21 cellular contexts compared by ENCODE assay signal in genomic region chr6:131731224-131731623, GRCh38. TPM values are rescaled to one million over a fixed set of nuclear protein-coding genes. Genes with fewer than 3 reads are reported as not detected.
DNase-seq lines count a peak whose midpoint lies in the region; ATAC-seq and TF ChIP-seq lines count a peak whose summit lies in the region.
"Had no signal": no experiment of that assay in that cellular context is flagged by ENCODE, and none has a peak within 500 bp of the region (broad histone marks: within the 10 kb centered on the region; RNA-seq: fewer than 3 reads in every experiment).

No MANE protein-coding gene starts in this region.

- peak overlapping the region; percentile 1 for H3K27ac Mint-ChIP-seq in stimulated activated naive B cell treated with anti-CD40 and anti-IgM and Interleukin-4, amounts not matched to agents 10 μg/mL and 1 μg/mL and 100 μg/mL, for 72 hours
- H3K27ac Mint-ChIP-seq: CD14-positive monocyte; CD4-positive, alpha-beta memory T cell had no signal

- DNase-seq in GM23248 (peak; percentile 3), PC-9 (no peak), fibroblast of lung (ENCODE audit: low read depth in 2 of 2) (no peak), activated gamma-delta T cell treated with Interleukin-2 at 50 U/mL for 16 hours (no peak), Karpas-422 (no peak)
- no peak for DNase-seq in stimulated activated naive B cell treated with anti-CD40 and anti-IgM and Interleukin-4, amounts not matched to agents 10 μg/mL and 1 μg/mL and 100 μg/mL, for 72 hours
- DNase-seq in NK-92 treated with Interleukin-12 subunit alpha and Interleukin-12 subunit beta, amount 100 ng/mL, for 24 hours (lab: John Stamatoyannopoulos, UW), result no peak
- DNase-seq: ACHN; CD4-positive, alpha-beta memory T cell; DMS153; DMS79; GDM1; KG1 had no signal

- ATAC-seq in stimulated activated naive B cell treated with anti-CD40 and anti-IgM and Interleukin-4, amounts not matched to agents 10 μg/mL and 1 μg/mL and 100 μg/mL, for 72 hours (replicated peaks), result no peak

- H4K20me1 ChIP-seq in GM23248 (ENCODE audit: insufficient read depth), result no peaks in the 10 kb centered on the region
- no peaks in the 10 kb centered on the region for H4K20me1 ChIP-seq in PC-9 (ENCODE audit: insufficient read depth)
- no peaks in the 10 kb centered on the region for H4K20me1 ChIP-seq in fibroblast of lung (ENCODE audit: control insufficient read depth, extremely low read depth, insufficient read depth, low read length)
- no peaks in the 10 kb centered on the region for H4K20me1 ChIP-seq in Karpas-422 (ENCODE audit: insufficient read depth, low read depth, low read length)

- POLR2A ChIA-PET in PC-9 (lab: Charles Lee; ENCODE audit: unreplicated experiment), result no interaction called here

- no peaks in the 10 kb centered on the region for H3K27me3 ChIP-seq in GM23248 (replicated peaks; ENCODE audit: insufficient read depth)
- H3K27me3 ChIP-seq in PC-9 (ENCODE audit: insufficient read depth, low read depth), result no peaks in the 10 kb centered on the region
- H3K27me3 ChIP-seq in fibroblast of lung (ENCODE audit: control insufficient read depth, insufficient read depth, low read length), result no peaks in the 10 kb centered on the region
- H3K27me3 ChIP-seq in Karpas-422 (ENCODE audit: low read length), result no peaks in the 10 kb centered on the region

- BruUV-seq in PC-9 (replicated peaks; lab: Mats Ljungman, UMichigan), result no TSS peak

- H3K9me3 ChIP-seq in GM23248 (ENCODE audit: low read depth) (no peaks in the 10 kb centered on the region), PC-9 (ENCODE audit: insufficient read depth, low read depth) (no peaks in the 10 kb centered on the region; the same call in 1 of the 2 replicates), fibroblast of lung (ENCODE audit: control insufficient read depth, insufficient read depth, low read depth, low read length) (no peaks in the 10 kb centered on the region), Karpas-422 (ENCODE audit: low read length) (no peaks in the 10 kb centered on the region)
- H3K9me3 ChIP-seq: HAP-1 had no signal

- H3K4me3 Mint-ChIP-seq in stimulated activated naive B cell treated with anti-CD40 and anti-IgM and Interleukin-4, amounts not matched to agents 10 μg/mL and 1 μg/mL and 100 μg/mL, for 72 hours, result no peak overlapping the region
- H3K4me3 Mint-ChIP-seq: CD14-positive monocyte; CD4-positive, alpha-beta memory T cell; IgD-negative memory B cell had no signal

- intact Hi-C loops in PC-9 (cut with micrococcal nuclease; ENCODE audit: unreplicated experiment), result no loop called here

- peaks cover 15 to 30% of the 10 kb centered on the region in 2 donors for H3K36me3 Mint-ChIP-seq in stimulated activated naive B cell treated with anti-CD40 and anti-IgM and Interleukin-4, amounts not matched to agents 10 μg/mL and 1 μg/mL and 100 μg/mL, for 72 hours
- H3K36me3 Mint-ChIP-seq: CD14-positive monocyte; CD4-positive, alpha-beta memory T cell; IgD-negative memory B cell had no signal

- no peaks in the 10 kb centered on the region for H3K9me2 ChIP-seq in GM23248 (ENCODE audit: insufficient read depth)
- no peaks in the 10 kb centered on the region for H3K9me2 ChIP-seq in PC-9 (ENCODE audit: insufficient read depth)
- H3K9me2 ChIP-seq in Karpas-422 (replicated peaks; ENCODE audit: insufficient read depth, low read length), result no peaks in the 10 kb centered on the region

- no peak overlapping the region for H3K9ac ChIP-seq in GM23248
- H3K9ac ChIP-seq in fibroblast of lung (ENCODE audit: insufficient read depth, low read length), result no peak overlapping the region
- no peak overlapping the region for H3K9ac ChIP-seq in Karpas-422 (ENCODE audit: low read length)

- in situ Hi-C loops in GM23248 (cut with MboI), result no loop called here

- H3F3A ChIP-seq in GM23248 (ENCODE audit: insufficient read depth), result peaks cover 7% of the 10 kb centered on the region; the same call in 1 of the 2 replicates
- no peaks in the 10 kb centered on the region for H3F3A ChIP-seq in PC-9 (ENCODE audit: insufficient read depth, low read depth)

- peaks cover 4 to 5% of the 10 kb centered on the region in 2 donors for H3K9me3 Mint-ChIP-seq in stimulated activated naive B cell treated with anti-CD40 and anti-IgM and Interleukin-4, amounts not matched to agents 10 μg/mL and 1 μg/mL and 100 μg/mL, for 72 hours

- H3K79me2 ChIP-seq in GM23248 (ENCODE audit: insufficient read depth), result no peaks in the 10 kb centered on the region
- no peaks in the 10 kb centered on the region for H3K79me2 ChIP-seq in PC-9 (ENCODE audit: low read depth)
- H3K79me2 ChIP-seq in fibroblast of lung (ENCODE audit: control insufficient read depth, insufficient read depth, low read length), result no peaks in the 10 kb centered on the region
- H3K79me2 ChIP-seq in Karpas-422 (ENCODE audit: low read length), result no peaks in the 10 kb centered on the region

- H2AFZ ChIP-seq in GM23248, result peak overlapping the region; percentile 42; the same call in 1 of the 2 replicates
- peak overlapping the region; percentile 50 for H2AFZ ChIP-seq in PC-9
- peak overlapping the region; percentile 12 for H2AFZ ChIP-seq in fibroblast of lung (ENCODE audit: low read length)
- H2AFZ ChIP-seq in Karpas-422 (ENCODE audit: low read length), result no peak overlapping the region

- CTCF ChIA-PET in PC-9 (lab: Charles Lee), result no interaction called here

- H3K4me1 ChIP-seq in GM23248 (ENCODE audit: insufficient read depth) (peaks cover 8% of the 10 kb centered on the region), PC-9 (replicated peaks; ENCODE audit: insufficient read depth) (no peaks in the 10 kb centered on the region), fibroblast of lung (ENCODE audit: control insufficient read depth, extremely low read depth, insufficient read depth, low read length) (no peaks in the 10 kb centered on the region), Karpas-422 (ENCODE audit: low read length) (no peaks in the 10 kb centered on the region)
- H3K4me1 ChIP-seq: HAP-1 had no signal

- TF ChIP-seq CTCF in PC-9 (conservative IDR thresholded peaks at IDR 0.05) (no peak), fibroblast of lung (conservative IDR thresholded peaks at IDR 0.05 in 1 of 2, IDR thresholded peaks at IDR 0.05 in 1 of 2; ENCODE audit: low read depth in 1 of 2, low read length in 2 of 2) (no peak)

- H3K4me2 ChIP-seq in GM23248 (ENCODE audit: unreplicated experiment), result no peak overlapping the region
- no peak overlapping the region for H3K4me2 ChIP-seq in PC-9
- no peak overlapping the region for H3K4me2 ChIP-seq in fibroblast of lung (ENCODE audit: extremely low read depth, insufficient read depth, low read length)
- no peak overlapping the region for H3K4me2 ChIP-seq in Karpas-422 (ENCODE audit: low read depth, low read length, poor library complexity, severe bottlenecking)

- H3K27me3 Mint-ChIP-seq in stimulated activated naive B cell treated with anti-CD40 and anti-IgM and Interleukin-4, amounts not matched to agents 10 μg/mL and 1 μg/mL and 100 μg/mL, for 72 hours, result peaks cover 0 to 9% of the 10 kb centered on the region in 2 donors
- H3K27me3 Mint-ChIP-seq: IgD-negative memory B cell had no signal

- H3K27ac ChIP-seq in GM23248 (no peak overlapping the region), PC-9 (no peak overlapping the region), fibroblast of lung (ENCODE audit: insufficient read depth, low read length) (no peak overlapping the region), Karpas-422 (ENCODE audit: low read length) (no peak overlapping the region)

- no peak overlapping the region for H3K4me3 ChIP-seq in GM23248
- no peak overlapping the region for H3K4me3 ChIP-seq in PC-9
- no peak overlapping the region for H3K4me3 ChIP-seq in fibroblast of lung (replicated peaks in 1 of 4; ENCODE audit: control extremely low read depth in 1 of 4, insufficient read depth in 1 of 4, low read depth in 3 of 4, low read length in 4 of 4)
- H3K4me3 ChIP-seq in Karpas-422 (ENCODE audit: low read length), result no peak overlapping the region
- H3K4me3 ChIP-seq: HAP-1 had no signal

- peaks cover 1 to 12% of the 10 kb centered on the region in 2 donors for H3K4me1 Mint-ChIP-seq in stimulated activated naive B cell treated with anti-CD40 and anti-IgM and Interleukin-4, amounts not matched to agents 10 μg/mL and 1 μg/mL and 100 μg/mL, for 72 hours
- H3K4me1 Mint-ChIP-seq: CD14-positive monocyte, IgD-negative memory B cell had no signal

- H3K36me3 ChIP-seq in GM23248 (ENCODE audit: low read depth) (no peaks in the 10 kb centered on the region), PC-9 (ENCODE audit: low read depth) (no peaks in the 10 kb centered on the region), fibroblast of lung (ENCODE audit: control insufficient read depth, insufficient read depth, low read length) (no peaks in the 10 kb centered on the region), Karpas-422 (ENCODE audit: insufficient read depth, low read length) (no peaks in the 10 kb centered on the region)
- H3K36me3 ChIP-seq: HAP-1 had no signal

RNA-seq across cellular contexts. Expression of gene CTAGE9, which starts 20.4 kb away (rescaled TPM):
- not detected in 2 replicates for total RNA-seq in GM23248 (2014; rRNA removed; shearing (Covaris generic))
- not detected in 2 replicates for polyA plus RNA-seq in GM23248 (2016; fragmentation: Nextera tagmentation; extraction: Ambion mirVana)
- total RNA-seq in PC-9 (2021), result not detected in 2 replicates
- not detected in 2 replicates for total RNA-seq in fibroblast of lung
- polyA plus RNA-seq in fibroblast of lung, result not detected in 2 replicates
- not detected in 2 replicates for polyA plus RNA-seq in fibroblast of lung (2012)
- not detected in 2 replicates for polyA minus RNA-seq in fibroblast of lung (ENCODE audit: low replicate concordance)
- total RNA-seq in Karpas-422 (2014; rRNA removed; shearing (Covaris generic); ENCODE audit: low replicate concordance), result not detected in 2 replicates
- total RNA-seq: A172; CD4-positive, alpha-beta memory T cell; Daoy; H4; HT-29 had no signal
- polyA plus RNA-seq: BJ; CD14-positive monocyte; CD4-positive, alpha-beta memory T cell; IgD-negative memory B cell had no signal

RNA-seq across cellular contexts. Expression of gene OR2A4, which starts 30.0 kb away (rescaled TPM):
- total RNA-seq in GM23248 (2014; rRNA removed; shearing (Covaris generic)), result not detected in 2 replicates
- polyA plus RNA-seq in GM23248 (2016; fragmentation: Nextera tagmentation; extraction: Ambion mirVana) (not detected in 2 replicates), fibroblast of lung (0.08 TPM in 1 of 2 replicates, not detected in the other)
- total RNA-seq in PC-9 (2021) (not detected in 2 replicates), fibroblast of lung (not detected in 2 replicates)
- polyA plus RNA-seq in fibroblast of lung (2012), result not detected in 2 replicates
- polyA minus RNA-seq in fibroblast of lung (ENCODE audit: low replicate concordance), result not detected in 2 replicates
- total RNA-seq in Karpas-422 (2014; rRNA removed; shearing (Covaris generic); ENCODE audit: low replicate concordance), result not detected in 2 replicates
- total RNA-seq: A172; CD4-positive, alpha-beta memory T cell; Daoy; H4; HT-29 had no signal
- polyA plus RNA-seq: BJ; CD14-positive monocyte; CD4-positive, alpha-beta memory T cell; IgD-negative memory B cell had no signal
